ENCODE assay signal across 20 cellular contexts in the genomic region with DNA sequence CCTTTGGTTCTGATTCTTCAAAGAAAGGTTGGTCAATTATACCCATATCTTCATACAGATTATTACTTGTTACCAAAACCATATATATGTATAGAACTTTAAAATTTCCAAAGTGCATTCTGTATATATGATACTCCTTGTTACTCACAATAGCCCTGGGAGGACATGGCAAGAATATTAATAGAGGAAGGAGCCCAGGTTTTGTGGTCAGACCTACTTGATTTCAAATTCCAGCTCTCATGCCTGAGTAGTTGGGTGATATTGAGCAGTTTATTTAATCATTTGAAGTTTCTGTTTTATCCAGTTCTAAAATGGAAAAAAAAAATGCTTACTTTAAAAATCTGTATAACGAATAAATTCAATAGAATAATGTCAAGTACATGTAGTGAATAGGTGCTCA. TPM values are rescaled to one million over a fixed set of nuclear protein-coding genes. Genes with fewer than 3 reads are reported as not detected.
DNase-seq lines count a peak whose midpoint lies in the region; ATAC-seq, FAIRE-seq and TF ChIP-seq lines count a peak whose summit lies in the region.
"Had no signal": no experiment of that assay in that cellular context is flagged by ENCODE, and none has a peak within 500 bp of the region (broad histone marks: within the 10 kb centered on the region; RNA-seq: fewer than 3 reads in every experiment).

No MANE protein-coding gene starts in this region.

- ATAC-seq in A549 (no peak), mucosa of descending colon (no peak), GM18907 (IDR thresholded peaks at IDR 0.05; ENCODE audit: unreplicated experiment) (no peak)
- no peak for ATAC-seq in activated T-helper 17 cell treated with anti-CD3 and anti-CD28 coated beads, Interleukin-2, amount 50 U/mL, for 72 hours (replicated peaks)
- ATAC-seq: heart right ventricle had no signal

- TF ChIP-seq POLR2A in A549 (IDR thresholded peaks at IDR 0.05; ENCODE audit: low read length), result no peak

- H3K36me3 ChIP-seq in mucosa of descending colon (ENCODE audit: low read depth), result no peaks in the 10 kb centered on the region
- H3K36me3 ChIP-seq: heart right ventricle, transverse colon had no signal

- no peak for TF ChIP-seq RAD21 in A549 (conservative IDR thresholded peaks at IDR 0.05 in 1 of 2, IDR thresholded peaks at IDR 0.05 in 1 of 2)

- DNase-seq in A549 (ENCODE audit: low read depth in 1 of 2, low spot score in 1 of 2) (no peak), AG10803 (ENCODE audit: low read depth) (peak; percentile 20), kidney tubule cell (ENCODE audit: low spot score) (peak; percentile 19), mucosa of descending colon (no peak), DMS114 treated with DMSO at 0.1 percent for 48 hours (lab: John Stamatoyannopoulos, UW; ENCODE audit: unreplicated experiment) (no peak)
- no peak for DNase-seq in stimulated activated naive CD4-positive, alpha-beta T cell (lab: John Stamatoyannopoulos, UW)
- DNase-seq: C1 segment of cervical spinal cord, DMS79, esophagus squamous epithelium, heart right ventricle, kidney, NCI-H187 treated with DMSO at 0.1 percent for 48 hours, NCI-H510A treated with DMSO at 0.1 percent for 48 hours, occipital lobe, SHP77 treated with DMSO at 0.1 percent for 48 hours, transverse colon had no signal

- CTCF ChIA-PET in A549 (lab: Yijun Ruan, JAX), result interaction anchor here (1.4 kb wide), 1 partner anchor 555 kb away, joined by 3 read pairs; no protein-coding TSS in a partner anchor

- peak overlapping the region; percentile 96 for H3K4me3 Mint-ChIP-seq in activated T-helper 17 cell treated with anti-CD3 and anti-CD28 coated beads, Interleukin-2, amount 50 U/mL, for 72 hours

- TF ChIP-seq EP300 in A549 (IDR thresholded peaks at IDR 0.05), result no peak

- H3K9me3 ChIP-seq in A549, result no peaks in the 10 kb centered on the region
- H3K9me3 ChIP-seq in mucosa of descending colon, result no peaks in the 10 kb centered on the region
- H3K9me3 ChIP-seq: esophagus squamous epithelium, heart right ventricle, transverse colon had no signal

- H3K27ac ChIP-seq in A549, result no peak overlapping the region
- H3K27ac ChIP-seq: heart right ventricle, transverse colon had no signal

- intact Hi-C loops in mucosa of descending colon (cut with DNase I, micrococcal nuclease), result no loop called here

- no peak overlapping the region for H3K27ac Mint-ChIP-seq in activated T-helper 17 cell treated with anti-CD3 and anti-CD28 coated beads, Interleukin-2, amount 50 U/mL, for 72 hours

- POLR2A ChIA-PET in A549 (lab: Yijun Ruan, JAX), result no interaction called here

- H3K4me3 ChIP-seq in A549 (no peak overlapping the region), AG10803 (ENCODE audit: low read length) (no peak overlapping the region), mucosa of descending colon (no peak overlapping the region)
- H3K4me3 ChIP-seq: transverse colon had no signal

- 91% methylated on average over 1 of the region's 1 CpG for WGBS in A549 (ENCODE audit: missing lambda C conversion rate)

- H3K36me3 Mint-ChIP-seq in activated T-helper 17 cell treated with anti-CD3 and anti-CD28 coated beads, Interleukin-2, amount 50 U/mL, for 72 hours (ENCODE audit: low read depth), result peaks cover 16% of the 10 kb centered on the region

- peaks cover 3% of the 10 kb centered on the region for H3K9me3 Mint-ChIP-seq in activated T-helper 17 cell treated with anti-CD3 and anti-CD28 coated beads, Interleukin-2, amount 50 U/mL, for 72 hours

- H3K27me3 Mint-ChIP-seq in activated T-helper 17 cell treated with anti-CD3 and anti-CD28 coated beads, Interleukin-2, amount 50 U/mL, for 72 hours, result no peaks in the 10 kb centered on the region

- TF ChIP-seq CTCF in A549 (IDR thresholded peaks at IDR 0.05), result no peak
- TF ChIP-seq CTCF in AG10803 (conservative IDR thresholded peaks at IDR 0.05; ENCODE audit: low read length), result no peak
- TF ChIP-seq CTCF in mucosa of descending colon (IDR thresholded peaks at IDR 0.05), result no peak

- peak overlapping the region; percentile 86 for H3K4me2 ChIP-seq in A549

- H3K4me1 Mint-ChIP-seq in activated T-helper 17 cell treated with anti-CD3 and anti-CD28 coated beads, Interleukin-2, amount 50 U/mL, for 72 hours, result peaks cover 30% of the 10 kb centered on the region

- no peak for FAIRE-seq in A549 (lab: Jason Lieb, UNC)
- FAIRE-seq: HTR-8/SVneo, kidney, TTC549 had no signal

- H3K4me1 ChIP-seq in A549 (peaks cover 49% of the 10 kb centered on the region), mucosa of descending colon (ENCODE audit: low read depth) (peaks cover 5% of the 10 kb centered on the region)

TF ChIP-seq in A549, 52 proteins besides CTCF, POLR2A, EP300 and RAD21:
- TF ChIP-seq ZSCAN20 (CRISPR knock-in tag; IDR thresholded peaks at IDR 0.05), result no peak
- no peak for TF ChIP-seq HOXB13 (CRISPR knock-in tag; IDR thresholded peaks at IDR 0.05; ENCODE audit: low read depth)
- TF ChIP-seq CEBPB (IDR thresholded peaks at IDR 0.05), result no peak
- TF ChIP-seq HOXA7 (CRISPR knock-in tag; IDR thresholded peaks at IDR 0.05), result no peak
- TF ChIP-seq, protein P1, sequence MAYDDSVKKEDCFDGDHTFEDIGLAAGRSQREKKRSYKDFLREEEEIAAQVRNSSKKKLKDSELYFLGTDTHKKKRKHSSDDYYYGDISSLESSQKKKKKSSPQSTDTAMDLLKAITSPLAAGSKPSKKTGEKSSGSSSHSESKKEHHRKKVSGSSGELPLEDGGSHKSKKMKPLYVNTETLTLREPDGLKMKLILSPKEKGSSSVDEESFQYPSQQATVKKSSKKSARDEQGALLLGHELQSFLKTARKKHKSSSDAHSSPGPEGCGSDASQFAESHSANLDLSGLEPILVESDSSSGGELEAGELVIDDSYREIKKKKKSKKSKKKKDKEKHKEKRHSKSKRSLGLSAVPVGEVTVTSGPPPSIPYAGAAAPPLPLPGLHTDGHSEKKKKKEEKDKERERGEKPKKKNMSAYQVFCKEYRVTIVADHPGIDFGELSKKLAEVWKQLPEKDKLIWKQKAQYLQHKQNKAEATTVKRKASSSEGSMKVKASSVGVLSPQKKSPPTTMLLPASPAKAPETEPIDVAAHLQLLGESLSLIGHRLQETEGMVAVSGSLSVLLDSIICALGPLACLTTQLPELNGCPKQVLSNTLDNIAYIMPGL (CRISPR knock-in tag; IDR thresholded peaks at IDR 0.05; ENCODE audit: borderline replicate concordance), result no peak
- no peak for TF ChIP-seq ZC3H11A (IDR thresholded peaks at IDR 0.05)
- TF ChIP-seq CHD2 (IDR thresholded peaks at IDR 0.05; ENCODE audit: low read length, partially characterized antibody), result no peak
- TF ChIP-seq, protein P2, sequence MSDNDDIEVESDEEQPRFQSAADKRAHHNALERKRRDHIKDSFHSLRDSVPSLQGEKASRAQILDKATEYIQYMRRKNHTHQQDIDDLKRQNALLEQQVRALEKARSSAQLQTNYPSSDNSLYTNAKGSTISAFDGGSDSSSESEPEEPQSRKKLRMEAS (IDR thresholded peaks at IDR 0.05), result no peak
- TF ChIP-seq ESRRA (IDR thresholded peaks at IDR 0.05; ENCODE audit: borderline replicate concordance, low read length), result no peak
- TF ChIP-seq RCOR1 (IDR thresholded peaks at IDR 0.05; ENCODE audit: low read depth, low read length), result no peak
- TF ChIP-seq MAFK (IDR thresholded peaks at IDR 0.05; ENCODE audit: partially characterized antibody), result no peak
- TF ChIP-seq EHMT2 (IDR thresholded peaks at IDR 0.05; ENCODE audit: low read depth), result no peak
- no peak for TF ChIP-seq PHF8 (IDR thresholded peaks at IDR 0.05; ENCODE audit: borderline replicate concordance, low read depth)
- TF ChIP-seq ZFP36 (IDR thresholded peaks at IDR 0.05; ENCODE audit: borderline replicate concordance, partially characterized antibody), result no peak
- TF ChIP-seq, protein P3, sequence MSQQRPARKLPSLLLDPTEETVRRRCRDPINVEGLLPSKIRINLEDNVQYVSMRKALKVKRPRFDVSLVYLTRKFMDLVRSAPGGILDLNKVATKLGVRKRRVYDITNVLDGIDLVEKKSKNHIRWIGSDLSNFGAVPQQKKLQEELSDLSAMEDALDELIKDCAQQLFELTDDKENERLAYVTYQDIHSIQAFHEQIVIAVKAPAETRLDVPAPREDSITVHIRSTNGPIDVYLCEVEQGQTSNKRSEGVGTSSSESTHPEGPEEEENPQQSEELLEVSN (IDR thresholded peaks at IDR 0.05; ENCODE audit: borderline replicate concordance, low read depth), result no peak
- no peak for TF ChIP-seq HEYL (CRISPR knock-in tag; IDR thresholded peaks at IDR 0.05)
- no peak for TF ChIP-seq RNF2 (IDR thresholded peaks at IDR 0.05; ENCODE audit: borderline replicate concordance, low read depth)

RNA-seq across cellular contexts. Expression of a gene that starts 2.5 kb away (rescaled TPM):
- polyA plus RNA-seq in A549 (2011; rRNA removed), result 18.3 and 18.5 TPM in 2 replicates
- 4.2 and 5.0 TPM in 2 replicates for polyA plus RNA-seq in A549 (2012; cell fraction: cytosol; rRNA removed)
- 2.3 and 6.2 TPM in 2 replicates for polyA plus RNA-seq in A549 (2012; cell fraction: nucleus; rRNA removed)
- polyA plus RNA-seq in A549 (2017; fragmentation: RNase III; extraction: RNeasy Plus Mini Kit Qiagen cat#74134 plus additional on column Dnase treatment), result 3.9 to 4.6 TPM (median 4.6 TPM) in 3 replicates
- 38.7 and 39.1 TPM in 2 replicates for polyA minus RNA-seq in A549 (2011; rRNA and poly(A)+ RNA removed)
- total RNA-seq in activated T-helper 17 cell treated with anti-CD3 and anti-CD28 coated beads, Interleukin-2, amount 50 U/mL, for 72 hours, result 10 to 100 TPM; 17.2 to 29.2 TPM
- 1 to 10 TPM; 4.8 to 8.3 (median 5.2) TPM for total RNA-seq in mucosa of descending colon

Comparison
In these comparisons a context has a peak if more than half of its experiments do, and no peak if none do; other contexts are left out.
1. DNase-seq: peak in AG10803 (single experiment) and kidney tubule cell (single experiment); none in A549 (0 of 2), stimulated activated naive CD4-positive, alpha-beta T cell (0 of 6), mucosa of descending colon (0 of 3) and DMS114 treated with DMSO at 0.1 percent for 48 hours (single experiment).